ENCODE assay signal across 12 cellular contexts in the genomic region with DNA sequence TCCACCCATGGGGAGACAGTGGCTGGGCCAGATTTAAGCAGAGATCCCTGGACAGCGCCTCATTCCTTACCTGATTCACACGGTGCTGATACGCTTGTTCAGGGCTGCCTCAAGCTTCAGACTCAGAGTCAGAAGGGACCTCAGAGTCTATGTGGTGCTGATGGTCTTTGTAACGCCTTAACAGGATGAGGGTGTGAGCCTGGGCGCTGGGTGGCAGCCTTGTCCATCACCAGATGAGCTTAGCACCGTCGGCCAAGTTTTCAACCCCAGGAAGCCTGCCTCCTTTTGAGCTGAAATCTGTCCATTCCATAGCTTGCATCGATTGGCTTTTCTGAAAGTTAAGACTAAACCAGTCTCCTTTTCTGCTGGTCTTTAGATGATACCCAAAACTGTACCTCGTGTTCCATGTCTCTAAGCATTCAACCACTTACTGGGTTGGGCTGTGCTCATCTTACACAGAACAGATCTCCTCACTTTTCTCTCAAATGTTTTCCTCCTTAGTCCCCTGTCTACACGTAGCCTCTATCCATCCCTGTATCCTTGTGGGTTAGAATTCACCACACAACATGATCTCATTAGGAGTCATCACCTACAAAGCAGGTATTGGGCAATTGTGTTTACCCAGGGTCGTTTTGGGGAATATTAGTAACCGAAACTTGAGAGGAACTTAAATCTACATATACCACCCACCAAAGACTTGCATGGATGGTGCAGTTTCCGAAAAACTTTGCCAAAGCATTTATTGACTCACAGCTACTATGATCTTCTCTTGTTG.
DNase-seq lines count a peak whose midpoint lies in the region; ATAC-seq and TF ChIP-seq lines count a peak whose summit lies in the region.
"Had no signal": no experiment of that assay in that cellular context is flagged by ENCODE, and none has a peak within 500 bp of the region (broad histone marks: within the 10 kb centered on the region; RNA-seq: fewer than 3 reads in every experiment).

No MANE protein-coding gene starts in this region.

- H3K4me3 Mint-ChIP-seq in GM23338 (no peak overlapping the region), progenitor cell of endocrine pancreas (ENCODE audit: low read depth) (no peak overlapping the region)
- H3K4me3 Mint-ChIP-seq: naive thymus-derived CD8-positive, alpha-beta T cell; T-helper 2 cell treated with Interferon-gamma antibody and Interleukin-4, amounts not matched to agents 5 μg/mL and 100 μg/mL, for 36 hours had no signal

- H3K27ac Mint-ChIP-seq in GM23338 (no peak overlapping the region), progenitor cell of endocrine pancreas (no peak overlapping the region)
- H3K27ac Mint-ChIP-seq: naive thymus-derived CD8-positive, alpha-beta T cell; T-helper 2 cell treated with Interferon-gamma antibody and Interleukin-4, amounts not matched to agents 5 μg/mL and 100 μg/mL, for 36 hours had no signal

- TF ChIP-seq CTCF in GM23338 (conservative IDR thresholded peaks at IDR 0.05; ENCODE audit: low read depth in 2 of 2) (peak in 1 of 2 experiments; percentile 45; a peak in 2 of 4 replicates), progenitor cell of endocrine pancreas (IDR thresholded peaks at IDR 0.05; ENCODE audit: unreplicated experiment) (peak; percentile 25), foreskin fibroblast (IDR thresholded peaks at IDR 0.05; ENCODE audit: low read depth, low read length) (no peak)

- H3K27me3 Mint-ChIP-seq in GM23338 (ENCODE audit: insufficient read depth, low read depth, poor library complexity) = no peaks in the 10 kb centered on the region
- peaks cover 14% of the 10 kb centered on the region for H3K27me3 Mint-ChIP-seq in progenitor cell of endocrine pancreas

- H3K9me3 Mint-ChIP-seq in GM23338 = no peaks in the 10 kb centered on the region; the same call in 2 of the 3 replicates
- no peaks in the 10 kb centered on the region for H3K9me3 Mint-ChIP-seq in progenitor cell of endocrine pancreas (ENCODE audit: low read depth)
- H3K9me3 Mint-ChIP-seq: T-helper 2 cell treated with Interferon-gamma antibody and Interleukin-4, amounts not matched to agents 5 μg/mL and 100 μg/mL, for 36 hours had no signal

- H3K4me1 Mint-ChIP-seq in GM23338 = no peaks in the 10 kb centered on the region
- H3K4me1 Mint-ChIP-seq in progenitor cell of endocrine pancreas (ENCODE audit: low read depth) = no peaks in the 10 kb centered on the region
- H3K4me1 Mint-ChIP-seq: naive thymus-derived CD8-positive, alpha-beta T cell had no signal

- H3K4me3 ChIP-seq in GM23338 = no peak overlapping the region
- no peak overlapping the region for H3K4me3 ChIP-seq in foreskin fibroblast (ENCODE audit: low read depth in 1 of 2, low read length in 2 of 2)
- H3K4me3 ChIP-seq: hepatocyte had no signal

- no peaks in the 10 kb centered on the region for H3K36me3 ChIP-seq in GM23338 (ENCODE audit: insufficient read depth)

- no peaks in the 10 kb centered on the region for H3K27me3 ChIP-seq in GM23338 (ENCODE audit: insufficient read depth)
- H3K27me3 ChIP-seq: hepatocyte had no signal

- DNase-seq in GM23338 (ENCODE audit: low spot score) = peak; percentile 17
- peak; percentile 75 for DNase-seq in NCI-H748 (lab: John Stamatoyannopoulos, UW; ENCODE audit: unreplicated experiment)
- peak; percentile 43 for DNase-seq in epithelial cell of prostate (ENCODE audit: low read depth, low spot score)
- DNase-seq in progenitor cell of endocrine pancreas (ENCODE audit: low spot score, unreplicated experiment) = no peak
- DNase-seq in foreskin fibroblast = no peak
- DNase-seq in GM19238 (ENCODE audit: insufficient read length, low spot score) = no peak
- no peak for DNase-seq in NCI-H526 treated with DMSO at 0.1 percent for 48 hours (lab: John Stamatoyannopoulos, UW)
- DNase-seq: activated T-cell treated with anti-CD3 and anti-CD28 coated beads, Interleukin-2, amount 50 U/mL, for 1 hour; naive thymus-derived CD8-positive, alpha-beta T cell; NCI-H187 treated with DMSO at 0.1 percent for 48 hours had no signal

- H3K27ac ChIP-seq in GM23338 (ENCODE audit: low read depth) (no peak overlapping the region), epithelial cell of prostate (no peak overlapping the region)
- H3K27ac ChIP-seq: hepatocyte had no signal

- no peaks in the 10 kb centered on the region for H3F3A ChIP-seq in GM23338 (replicated peaks; ENCODE audit: low read depth)

- no peak overlapping the region for H2AFZ ChIP-seq in GM23338
- H2AFZ ChIP-seq: hepatocyte had no signal

- no peaks in the 10 kb centered on the region for H3K79me2 ChIP-seq in GM23338 (replicated peaks; ENCODE audit: insufficient read depth)
- H3K79me2 ChIP-seq: hepatocyte had no signal

- no peaks in the 10 kb centered on the region for H3K9me2 ChIP-seq in GM23338 (ENCODE audit: insufficient read depth)

- ATAC-seq in GM23338 = peak; percentile 51
- ATAC-seq: naive thymus-derived CD8-positive, alpha-beta T cell had no signal

- H3K4me2 ChIP-seq in GM23338 = no peak overlapping the region
- H3K4me2 ChIP-seq: hepatocyte had no signal

- H3K4me1 ChIP-seq in GM23338 (ENCODE audit: insufficient read depth) = no peaks in the 10 kb centered on the region

- H3K36me3 Mint-ChIP-seq in GM23338 (ENCODE audit: low read depth) (no peaks in the 10 kb centered on the region), progenitor cell of endocrine pancreas (ENCODE audit: insufficient read depth) (no peaks in the 10 kb centered on the region)

- H4K20me1 ChIP-seq in GM23338 (replicated peaks; ENCODE audit: insufficient read depth) = no peaks in the 10 kb centered on the region

TF ChIP-seq in GM23338, 12 proteins besides CTCF, POLR2A, EP300 and RAD21 (continues in another document):
- TF ChIP-seq JUNB (IDR thresholded peaks at IDR 0.05; ENCODE audit: unreplicated experiment) (no peak), EZH2 (IDR thresholded peaks at IDR 0.05; ENCODE audit: low read depth, unreplicated experiment) (no peak), ZNF462 (CRISPR knock-in tag; IDR thresholded peaks at IDR 0.05) (no peak), STAT1 (IDR thresholded peaks at IDR 0.05; ENCODE audit: unreplicated experiment) (no peak)

Comparison
In these comparisons a context has a peak if more than half of its experiments do, and no peak if none do; other contexts are left out.
1. DNase-seq: peak in GM23338 (single experiment), NCI-H748 (single experiment) and epithelial cell of prostate (single experiment); none in progenitor cell of endocrine pancreas (single experiment), foreskin fibroblast (0 of 2), GM19238 (single experiment) and NCI-H526 treated with DMSO at 0.1 percent for 48 hours (single experiment).